ENCODE assay signal across 4 cellular contexts in the genomic region with DNA sequence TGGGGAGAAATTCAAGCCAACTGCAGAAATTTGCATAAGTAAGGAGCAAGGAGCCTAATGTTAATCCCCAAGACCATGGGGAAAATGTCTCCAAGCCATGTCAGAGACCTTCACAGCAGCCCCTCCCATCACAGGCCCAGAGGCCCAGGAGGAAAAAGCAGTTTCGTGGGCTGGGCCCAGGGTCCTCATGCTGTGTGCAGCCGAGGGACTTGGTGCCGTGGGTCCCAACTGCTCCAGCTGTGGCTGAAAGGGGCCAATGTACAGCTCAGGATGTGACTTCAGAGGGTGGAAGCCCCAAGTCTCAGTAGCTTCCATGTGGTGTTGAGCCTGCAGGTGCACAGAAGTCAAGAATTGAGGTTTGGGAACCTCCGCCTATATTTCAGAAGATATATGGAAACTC. TPM values are rescaled to one million over a fixed set of nuclear protein-coding genes. Genes with fewer than 3 reads are reported as not detected.
"Had no signal": no experiment of that assay in that cellular context is flagged by ENCODE, and none has a peak within 500 bp of the region (broad histone marks: within the 10 kb centered on the region; RNA-seq: fewer than 3 reads in every experiment).

No MANE protein-coding gene starts in this region.

RNA-seq across cellular contexts. Expression of a gene that starts 23.8 kb away (rescaled TPM):
- total RNA-seq: LHCN-M2, M059J, MCF 10A, NCI-H460 had no signal
